In the genomic region with DNA sequence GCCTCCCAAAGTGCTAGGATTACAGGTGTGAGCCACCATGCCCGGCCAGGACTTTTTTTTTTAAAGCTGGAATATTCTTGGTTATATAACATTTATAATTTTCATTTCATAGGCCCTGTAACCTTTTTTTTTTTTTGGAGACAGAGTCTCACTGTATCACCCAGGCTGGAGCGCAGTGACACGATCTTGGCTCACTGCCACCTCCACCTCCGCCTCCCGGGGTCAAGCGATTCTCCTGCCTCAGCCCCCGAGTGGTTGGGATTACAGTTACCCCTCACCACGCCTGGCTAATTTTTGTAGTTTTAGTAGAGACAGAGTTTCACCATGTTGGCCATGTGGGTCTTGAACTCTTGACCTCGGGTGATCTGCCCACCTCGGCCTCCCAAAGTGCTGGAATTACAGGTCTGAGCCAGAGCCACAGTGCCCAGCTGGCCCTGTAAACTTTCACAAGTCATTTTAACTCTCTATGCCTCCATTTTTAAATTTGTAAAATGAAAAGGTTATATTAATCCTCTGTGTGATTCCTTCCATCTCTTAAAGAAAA, we compare ENCODE assay signal across 19 cellular contexts. TPM values are rescaled to one million over a fixed set of nuclear protein-coding genes. Genes with fewer than 3 reads are reported as not detected.
DNase-seq lines count a peak whose midpoint lies in the region; ATAC-seq and TF ChIP-seq lines count a peak whose summit lies in the region.
"Had no signal": no experiment of that assay in that cellular context is flagged by ENCODE, and none has a peak within 500 bp of the region (broad histone marks: within the 10 kb centered on the region; RNA-seq: fewer than 3 reads in every experiment).

No MANE protein-coding gene starts in this region.

- no peak overlapping the region for H3K4me3 ChIP-seq in left ventricle myocardium inferior
- no peak overlapping the region for H3K4me3 ChIP-seq in testis
- no peak overlapping the region for H3K4me3 ChIP-seq in mucosa of descending colon
- H3K4me3 ChIP-seq: PC-9 had no signal

- H3K4me1 Mint-ChIP-seq in mesothelial cell of epicardium, result peaks cover 8% of the 10 kb centered on the region

- no peak for TF ChIP-seq CTCF in left ventricle myocardium inferior (IDR thresholded peaks at IDR 0.05; ENCODE audit: borderline replicate concordance)
- TF ChIP-seq CTCF in mesothelial cell of epicardium (IDR thresholded peaks at IDR 0.05; ENCODE audit: unreplicated experiment), result no peak
- TF ChIP-seq CTCF in testis (IDR thresholded peaks at IDR 0.05), result no peak
- TF ChIP-seq CTCF in mucosa of descending colon (IDR thresholded peaks at IDR 0.05), result no peak

- intact Hi-C loops in Right ventricle myocardium superior (cut with DNase I), result no loop called here
- intact Hi-C loops in cardiac septum (cut with DNase I), result no loop called here
- intact Hi-C loops in left ventricle myocardium inferior (cut with micrococcal nuclease), result no loop called here
- intact Hi-C loops in testis (cut with DNase I; ENCODE audit: low total_unique reads), result no loop called here
- intact Hi-C loops in mucosa of descending colon (cut with DNase I, micrococcal nuclease), result no loop called here

- no peaks in the 10 kb centered on the region for H3K9me3 Mint-ChIP-seq in mesothelial cell of epicardium
- H3K9me3 Mint-ChIP-seq: CD8-positive, alpha-beta T cell had no signal

- H3K27me3 ChIP-seq in left ventricle myocardium inferior (ENCODE audit: low read depth) (no peaks in the 10 kb centered on the region), testis (no peaks in the 10 kb centered on the region)

- ATAC-seq in Right ventricle myocardium superior (ENCODE audit: poor library complexity) (peak; percentile 38), GM18861 (IDR thresholded peaks at IDR 0.05; ENCODE audit: unreplicated experiment) (no peak), mucosa of descending colon (no peak)
- ATAC-seq: CD8-positive, alpha-beta T cell; HCT116 had no signal

- H3K27ac Mint-ChIP-seq in mesothelial cell of epicardium, result peak overlapping the region; percentile 12
- H3K27ac Mint-ChIP-seq: CD8-positive, alpha-beta T cell had no signal

- DNase-seq in Right ventricle myocardium superior (peak; percentile 46), cardiac septum (ENCODE audit: low spot score) (no peak), left ventricle myocardium inferior (peak; percentile 41), mesothelial cell of epicardium (ENCODE audit: low spot score in 2 of 2, unreplicated experiment in 2 of 2) (no peak), testis (peak; percentile 58), NCI-H524 treated with DMSO at 0.1 percent for 48 hours (lab: John Stamatoyannopoulos, UW) (no peak), mucosa of descending colon (no peak)
- DNase-seq: C1 segment of cervical spinal cord; CD8-positive, alpha-beta T cell; KG1; NCI-H1092; NCI-H1436; NCI-H1930; PC-9; RPMI8226; SIG-M5 had no signal

- H3K4me1 ChIP-seq in left ventricle myocardium inferior, result peaks cover 56% of the 10 kb centered on the region
- H3K4me1 ChIP-seq in testis, result peaks cover 28% of the 10 kb centered on the region
- H3K4me1 ChIP-seq in mucosa of descending colon (ENCODE audit: low read depth), result peaks cover 6% of the 10 kb centered on the region

- peak overlapping the region; percentile 77 for H3K27ac ChIP-seq in left ventricle myocardium inferior (replicated peaks)
- H3K27ac ChIP-seq in testis, result peak overlapping the region in 1 of 2 donors; percentile 60
- H3K27ac ChIP-seq: 22Rv1, PC-9 had no signal

- no peak overlapping the region for H3K4me3 Mint-ChIP-seq in mesothelial cell of epicardium
- H3K4me3 Mint-ChIP-seq: CD8-positive, alpha-beta T cell had no signal

- WGBS in testis, 2 donors, result 66 to 69% methylated on average over 7 to 10 of the region's 10 CpGs

- peaks cover 4% of the 10 kb centered on the region for H3K36me3 Mint-ChIP-seq in mesothelial cell of epicardium

- H3K27me3 Mint-ChIP-seq in mesothelial cell of epicardium (ENCODE audit: low read depth), result no peaks in the 10 kb centered on the region

- no peak for TF ChIP-seq POLR2A in testis (IDR thresholded peaks at IDR 0.05)

- H3K36me3 ChIP-seq in left ventricle myocardium inferior (no peaks in the 10 kb centered on the region), testis (ENCODE audit: low read depth, missing control alignments) (no peaks in the 10 kb centered on the region), mucosa of descending colon (ENCODE audit: low read depth) (no peaks in the 10 kb centered on the region)

- H3K9me3 ChIP-seq in left ventricle myocardium inferior (replicated peaks) (no peaks in the 10 kb centered on the region), testis (no peaks in the 10 kb centered on the region), mucosa of descending colon (no peaks in the 10 kb centered on the region)

RNA-seq across cellular contexts. Expression of gene ZYG11B, which starts 12.7 kb away (rescaled TPM):
- total RNA-seq in Right ventricle myocardium superior (75.0 TPM), cardiac septum (47.6 TPM), left ventricle myocardium inferior (68.3 TPM), mesothelial cell of epicardium (31.9 to 32.5 TPM (median 32.5 TPM) in 3 replicates), testis (10 to 100 TPM; 73.1 to 76.6 TPM), mucosa of descending colon (10 to 100 TPM; 28.6 to 56.6 (median 35.7) TPM)
- 17.7 TPM for polyA plus RNA-seq in testis (ENCODE audit: insufficient read depth, low read depth, low replicate concordance)

RNA-seq across cellular contexts. Expression of gene COA7, which starts 40.8 kb away (rescaled TPM):
- total RNA-seq in Right ventricle myocardium superior, result 18.6 TPM
- total RNA-seq in cardiac septum, result 14.2 TPM
- total RNA-seq in left ventricle myocardium inferior, result 18.5 TPM
- total RNA-seq in mesothelial cell of epicardium, result 21.5 to 23.5 TPM (median 21.7 TPM) in 3 replicates
- 10 to 100 TPM; 10.0 to 11.5 TPM for total RNA-seq in testis
- 8.7 TPM for polyA plus RNA-seq in testis (ENCODE audit: insufficient read depth, low read depth, low replicate concordance)
- 10 to 100 TPM; 18.6 to 22.0 (median 20.3) TPM for total RNA-seq in mucosa of descending colon

Comparison
In these comparisons a context has a peak if more than half of its experiments do, and no peak if none do; other contexts are left out.
1. DNase-seq: peak in Right ventricle myocardium superior (single experiment), left ventricle myocardium inferior (single experiment) and testis (single experiment); none in cardiac septum (single experiment), mesothelial cell of epicardium (0 of 2), NCI-H524 treated with DMSO at 0.1 percent for 48 hours (single experiment) and mucosa of descending colon (0 of 3).